Comparison of ENCODE assay signal across 8 cellular contexts in genomic region chr22:37545703-37546435, GRCh38. TPM values are rescaled to one million over a fixed set of nuclear protein-coding genes. Genes with fewer than 3 reads are reported as not detected.
DNase-seq lines count a peak whose midpoint lies in the region; ATAC-seq lines count a peak whose summit lies in the region.

No MANE protein-coding gene starts in this region.

- H3K9ac ChIP-seq in stomach smooth muscle (ENCODE audit: low read length in 2 of 2): peak overlapping the region; percentile 50 to 55

- peaks cover 0 to 4% of the 10 kb centered on the region in 2 donors for H3K27me3 ChIP-seq in stomach smooth muscle (ENCODE audit: control insufficient read depth in 1 of 2, insufficient read depth in 2 of 2, low read length in 2 of 2)

- H3K4me1 ChIP-seq in stomach smooth muscle (ENCODE audit: control insufficient read depth, insufficient read depth, low read length): peaks cover 31% of the 10 kb centered on the region

- peak overlapping the region; percentile 19 to 57 for H3K4me3 ChIP-seq in stomach smooth muscle (ENCODE audit: low read length in 2 of 2)

- DNase-seq in HT-29 (ENCODE audit: low spot score): peak; percentile 74
- DNase-seq in caudate nucleus (lab: John Stamatoyannopoulos, UW): peak in 21 of 61 donors; percentile 10 to 54 (median 22)
- peak; percentile 87 for DNase-seq in kidney glomerular epithelial cell (lab: John Stamatoyannopoulos, UW)
- DNase-seq in COLO829 (ENCODE audit: low spot score): no peak
- DNase-seq in NCI-H2029 (lab: John Stamatoyannopoulos, UW): no peak

- no peaks in the 10 kb centered on the region for H3K36me3 ChIP-seq in stomach smooth muscle (ENCODE audit: control insufficient read depth in 2 of 2, insufficient read depth in 2 of 2, low read length in 2 of 2)

- no peaks in the 10 kb centered on the region for H3K9me3 ChIP-seq in stomach smooth muscle (ENCODE audit: control insufficient read depth in 2 of 2, low read length in 2 of 2)

- H3K27ac ChIP-seq in caudate nucleus (ENCODE audit: low read depth, low read length) (peak overlapping the region; percentile 95), stomach smooth muscle (ENCODE audit: low read length) (peak overlapping the region; percentile 71)

- ATAC-seq in HG02938 (IDR thresholded peaks at IDR 0.05; ENCODE audit: unreplicated experiment) (no peak), HG02870 (IDR thresholded peaks at IDR 0.05; ENCODE audit: unreplicated experiment) (no peak)

RNA-seq across cellular contexts. Expression of gene CDC42EP1, which starts 14.4 kb away (rescaled TPM):
- total RNA-seq in HT-29 (2014; rRNA removed; shearing (Covaris generic)): 62.3 and 68.7 TPM in 2 replicates

RNA-seq across cellular contexts. Expression of gene CARD10, which starts 26.7 kb away (rescaled TPM):
- 32.7 and 50.4 TPM in 2 replicates for total RNA-seq in HT-29 (2014; rRNA removed; shearing (Covaris generic))

RNA-seq across cellular contexts. Expression of gene LGALS2, which starts 34.0 kb away (rescaled TPM):
- total RNA-seq in HT-29 (2014; rRNA removed; shearing (Covaris generic)): 11.1 and 13.0 TPM in 2 replicates

RNA-seq across cellular contexts. Expression of gene MFNG, which starts 59.7 kb away (rescaled TPM):
- total RNA-seq in HT-29 (2014; rRNA removed; shearing (Covaris generic)): 1.0 and 2.1 TPM in 2 replicates

Comparison
In these comparisons a context has a peak if more than half of its experiments do, and no peak if none do; other contexts are left out.
1. DNase-seq: peak in HT-29 (single experiment) and kidney glomerular epithelial cell (single experiment); none in COLO829 (single experiment) and NCI-H2029 (single experiment).